19 cellular contexts compared by ENCODE assay signal in genomic region chr21:36185498-36185897, GRCh38.
"Had no signal": no experiment of that assay in that cellular context is flagged by ENCODE, and none has a peak within 500 bp of the region (broad histone marks: within the 10 kb centered on the region; RNA-seq: fewer than 3 reads in every experiment).

No MANE protein-coding gene starts in this region.

- H3K27me3 Mint-ChIP-seq: naive thymus-derived CD4-positive, alpha-beta T cell; stimulated activated naive B cell treated with anti-CD40 and anti-IgM and Interleukin-4, amounts not matched to agents 10 μg/mL and 1 μg/mL and 100 μg/mL, for 72 hours; stimulated activated naive CD8-positive, alpha-beta T cell treated with anti-CD3 and anti-CD28 coated beads, Interleukin-15, amount 100 ng/mL, for 72 hours had no signal

- H3K4me3 ChIP-seq: dorsolateral prefrontal cortex, heart left ventricle, psoas muscle, right lobe of liver, thoracic aorta, transverse colon, uterus had no signal

- DNase-seq: cortex of kidney; dorsolateral prefrontal cortex; effector CD8-positive, alpha-beta T cell; heart left ventricle; hippocampal formation; kidney glomerular epithelial cell; mammary epithelial cell; naive thymus-derived CD4-positive, alpha-beta T cell; nephron progenitor cell; retina; stimulated activated CD4-positive, alpha-beta T cell treated with anti-CD3 and anti-CD28 coated beads, Interleukin-2, amount 100 ng/mL, for 24 hours; stimulated activated CD4-positive, alpha-beta T cell treated with anti-CD3 and anti-CD28 coated beads, Interleukin-4, amount 100 ng/mL, for 4 hours; stimulated activated naive B cell treated with anti-CD40 and anti-IgM and Interleukin-4, amounts not matched to agents 10 μg/mL and 1 μg/mL and 100 μg/mL, for 72 hours; stimulated activated naive CD8-positive, alpha-beta T cell treated with anti-CD3 and anti-CD28 coated beads, Interleukin-15, amount 100 ng/mL, for 72 hours; transverse colon; uterus had no signal

- H3K27ac ChIP-seq: dorsolateral prefrontal cortex, psoas muscle, right lobe of liver, thoracic aorta, transverse colon, uterus had no signal

- H3K27me3 ChIP-seq: dorsolateral prefrontal cortex, heart left ventricle, right lobe of liver, transverse colon, uterus had no signal

- H3K4me1 ChIP-seq: uterus had no signal

- H3K27ac Mint-ChIP-seq: nephron progenitor cell; stimulated activated naive B cell treated with anti-CD40 and anti-IgM and Interleukin-4, amounts not matched to agents 10 μg/mL and 1 μg/mL and 100 μg/mL, for 72 hours; stimulated activated naive CD8-positive, alpha-beta T cell treated with anti-CD3 and anti-CD28 coated beads, Interleukin-15, amount 100 ng/mL, for 72 hours had no signal

- H3K9me3 Mint-ChIP-seq: naive thymus-derived CD4-positive, alpha-beta T cell; nephron progenitor cell; stimulated activated naive B cell treated with anti-CD40 and anti-IgM and Interleukin-4, amounts not matched to agents 10 μg/mL and 1 μg/mL and 100 μg/mL, for 72 hours; stimulated activated naive CD8-positive, alpha-beta T cell treated with anti-CD3 and anti-CD28 coated beads, Interleukin-15, amount 100 ng/mL, for 72 hours had no signal

- H3K36me3 ChIP-seq: right lobe of liver, thoracic aorta, transverse colon, uterus had no signal

- H3K9me3 ChIP-seq: heart left ventricle, psoas muscle, right lobe of liver, thoracic aorta, transverse colon, uterus had no signal

- H3K4me3 Mint-ChIP-seq: nephron progenitor cell; stimulated activated naive B cell treated with anti-CD40 and anti-IgM and Interleukin-4, amounts not matched to agents 10 μg/mL and 1 μg/mL and 100 μg/mL, for 72 hours; stimulated activated naive CD8-positive, alpha-beta T cell treated with anti-CD3 and anti-CD28 coated beads, Interleukin-15, amount 100 ng/mL, for 72 hours had no signal
